In genomic region chr19:14528419-14529253, GRCh38 we compare ENCODE assay signal across 8 cellular contexts. TPM values are rescaled to one million over a fixed set of nuclear protein-coding genes. Genes with fewer than 3 reads are reported as not detected.
DNase-seq lines count a peak whose midpoint lies in the region; ATAC-seq, FAIRE-seq and TF ChIP-seq lines count a peak whose summit lies in the region.

No MANE protein-coding gene starts in this region.

- peaks cover 34% of the 10 kb centered on the region for H3K79me2 ChIP-seq in smooth muscle cell (ENCODE audit: low read depth)

- peak overlapping the region; percentile 63 for H2AFZ ChIP-seq in smooth muscle cell (ENCODE audit: low read depth)

- H3K9me3 Mint-ChIP-seq in HFFc6: no peaks in the 10 kb centered on the region
- H3K9me3 Mint-ChIP-seq in WTC11: no peaks in the 10 kb centered on the region

- H3K27me3 ChIP-seq in right atrium auricular region: no peaks in the 10 kb centered on the region
- H3K27me3 ChIP-seq in smooth muscle cell (ENCODE audit: low read depth): no peaks in the 10 kb centered on the region

- H3K4me3 Mint-ChIP-seq in HFFc6 (peak overlapping the region; percentile 95), WTC11 (peak overlapping the region; percentile 90)

- CTCF ChIA-PET in WTC11 (lab: Charles Lee): interaction anchor here (1.0 to 1.2 kb wide), 3 partner anchors 23 to 48 kb away, joined by 3 to 5 read pairs (median 4); no protein-coding TSS in a partner anchor

- peak overlapping the region; percentile 81 for H3K4me2 ChIP-seq in smooth muscle cell

- H3K4me3 ChIP-seq in right atrium auricular region (peak overlapping the region; percentile 40 to 72), smooth muscle cell (peak overlapping the region; percentile 61)

- POLR2A ChIA-PET in WTC11 (lab: Charles Lee): interaction anchor here (1.4 kb wide), 1 partner anchor 10 kb away, joined by 4 read pairs; the partner anchor contains the start of gene DNAJB1

- H3K27ac Mint-ChIP-seq in HFFc6: peak overlapping the region; percentile 95
- peak overlapping the region; percentile 80; the same call in 1 of the 2 replicates for H3K27ac Mint-ChIP-seq in WTC11

- no peak for DNase-seq in HFFc6
- DNase-seq in WTC11 (ENCODE audit: low spot score): no peak
- DNase-seq in right atrium auricular region (ENCODE audit: low spot score): no peak
- DNase-seq in smooth muscle cell (lab: John Stamatoyannopoulos, UW; ENCODE audit: unreplicated experiment): no peak
- no peak for DNase-seq in SKM-1 (lab: John Stamatoyannopoulos, UW; ENCODE audit: unreplicated experiment)
- DNase-seq in urothelium cell line (ENCODE audit: low spot score): no peak
- no peak for DNase-seq in iPS-NIHi11 (ENCODE audit: low spot score)
- no peak for DNase-seq in NCI-H1694 treated with DMSO at 0.1 percent for 48 hours (lab: John Stamatoyannopoulos, UW)

- H3K4me1 ChIP-seq in right atrium auricular region (peaks cover 0 to 25% of the 10 kb centered on the region in 2 donors), smooth muscle cell (ENCODE audit: low read depth) (peaks cover 8% of the 10 kb centered on the region)

- peak overlapping the region in 1 of 2 donors; percentile 95 for H3K27ac ChIP-seq in right atrium auricular region
- H3K27ac ChIP-seq in smooth muscle cell (ENCODE audit: low read depth): peak overlapping the region; percentile 86

- peaks cover 1% of the 10 kb centered on the region; the same call in 1 of the 2 replicates for H3K27me3 Mint-ChIP-seq in HFFc6 (ENCODE audit: insufficient read depth)
- H3K27me3 Mint-ChIP-seq in WTC11 (ENCODE audit: low read depth): no peaks in the 10 kb centered on the region

- H3K36me3 Mint-ChIP-seq in HFFc6 (ENCODE audit: low read depth): no peaks in the 10 kb centered on the region
- peaks cover 4% of the 10 kb centered on the region; the same call in 1 of the 2 replicates for H3K36me3 Mint-ChIP-seq in WTC11

- peak overlapping the region; percentile 70 for H3K9ac ChIP-seq in smooth muscle cell (ENCODE audit: low read depth)

- peaks cover 19% of the 10 kb centered on the region for H4K20me1 ChIP-seq in smooth muscle cell (ENCODE audit: low read depth)

- 56% methylated on average over 37 of the region's 39 CpGs for WGBS in smooth muscle cell (ENCODE audit: low lambda C conversion rate)

- H3F3A ChIP-seq in smooth muscle cell (ENCODE audit: low read depth): peaks cover 6% of the 10 kb centered on the region

- no peak for TF ChIP-seq CTCF in HFFc6 (IDR thresholded peaks at IDR 0.05)
- TF ChIP-seq CTCF in WTC11 (IDR thresholded peaks at IDR 0.05): no peak
- no peak for TF ChIP-seq CTCF in right atrium auricular region (IDR thresholded peaks at IDR 0.05)
- TF ChIP-seq CTCF in smooth muscle cell (IDR thresholded peaks at IDR 0.05; ENCODE audit: borderline replicate concordance, insufficient read depth, poor library complexity, severe bottlenecking): no peak

- H3K9me3 ChIP-seq in right atrium auricular region (no peaks in the 10 kb centered on the region), smooth muscle cell (replicated peaks; ENCODE audit: low read depth) (no peaks in the 10 kb centered on the region)

- no peak for FAIRE-seq in urothelium cell line (lab: Jason Lieb, UNC)

- H3K36me3 ChIP-seq in right atrium auricular region: no peaks in the 10 kb centered on the region
- H3K36me3 ChIP-seq in smooth muscle cell (ENCODE audit: low read depth): no peaks in the 10 kb centered on the region

- ATAC-seq in WTC11: no peak

- H3K4me1 Mint-ChIP-seq in HFFc6 (ENCODE audit: low read depth) (peaks cover 23% of the 10 kb centered on the region), WTC11 (peaks cover 12% of the 10 kb centered on the region)

TF ChIP-seq in WTC11, 78 proteins besides CTCF, POLR2A, EP300 and RAD21:
- TF ChIP-seq GTF2I (CRISPR knock-in tag; conservative IDR thresholded peaks at IDR 0.05) (0 out of 2 replicates have a peak, but pooled peaks have one; percentile 41), MYBL2 (CRISPR knock-in tag; IDR thresholded peaks at IDR 0.05) (no peak)
- TF ChIP-seq, protein P1, sequence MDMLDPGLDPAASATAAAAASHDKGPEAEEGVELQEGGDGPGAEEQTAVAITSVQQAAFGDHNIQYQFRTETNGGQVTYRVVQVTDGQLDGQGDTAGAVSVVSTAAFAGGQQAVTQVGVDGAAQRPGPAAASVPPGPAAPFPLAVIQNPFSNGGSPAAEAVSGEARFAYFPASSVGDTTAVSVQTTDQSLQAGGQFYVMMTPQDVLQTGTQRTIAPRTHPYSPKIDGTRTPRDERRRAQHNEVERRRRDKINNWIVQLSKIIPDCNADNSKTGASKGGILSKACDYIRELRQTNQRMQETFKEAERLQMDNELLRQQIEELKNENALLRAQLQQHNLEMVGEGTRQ (CRISPR knock-in tag; IDR thresholded peaks at IDR 0.05): peak; percentile 47; the same call in 1 of the 2 replicates

RNA-seq across cellular contexts. Expression of gene TECR, which starts 0.8 kb away (rescaled TPM):
- 100 to 1,000 TPM; 101 to 132 (median 118) TPM for total RNA-seq in HFFc6 (2021; fragmentation: NEBNext Ultra II Directional; extraction: Animal tissue kit (Norgen Biotek cat#: 25700))
- 161 to 198 TPM (median 197 TPM) in 3 replicates for total RNA-seq in WTC11 (2021)
- total RNA-seq in right atrium auricular region: 10 to 100 TPM; 60.3 to 63.9 TPM
- 80.6 and 86.1 TPM in 2 replicates for total RNA-seq in smooth muscle cell
- 216 and 252 TPM in 2 replicates for polyA plus RNA-seq in smooth muscle cell

RNA-seq across cellular contexts. Expression of gene DNAJB1, which starts 10.4 kb away (rescaled TPM):
- total RNA-seq in HFFc6 (2021; fragmentation: NEBNext Ultra II Directional; extraction: Animal tissue kit (Norgen Biotek cat#: 25700)): 100 to 1,000 TPM in 3 of 6 experiments, 10 to 100 TPM in 3; 99.2 to 138 (median 103) TPM
- 54.5 to 88.7 TPM (median 81.9 TPM) in 3 replicates for total RNA-seq in WTC11 (2021)
- 10 to 100 TPM; 36.5 to 52.9 TPM for total RNA-seq in right atrium auricular region
- 96.1 and 114 TPM in 2 replicates for total RNA-seq in smooth muscle cell
- polyA plus RNA-seq in smooth muscle cell: 152 and 175 TPM in 2 replicates

RNA-seq across cellular contexts. Expression of gene GIPC1, which starts 32.7 kb away (rescaled TPM):
- total RNA-seq in HFFc6 (2021; fragmentation: NEBNext Ultra II Directional; extraction: Animal tissue kit (Norgen Biotek cat#: 25700)): 100 to 1,000 TPM; 169 to 204 (median 181) TPM
- total RNA-seq in WTC11 (2021): 70.7 to 76.5 TPM (median 75.0 TPM) in 3 replicates
- 10 to 100 TPM; 49.6 to 58.2 TPM for total RNA-seq in right atrium auricular region
- 73.0 and 81.8 TPM in 2 replicates for total RNA-seq in smooth muscle cell
- polyA plus RNA-seq in smooth muscle cell: 142 and 178 TPM in 2 replicates

RNA-seq across cellular contexts. Expression of gene NDUFB7, which starts 43.2 kb away (rescaled TPM):
- 100 to 1,000 TPM; 167 to 227 (median 199) TPM for total RNA-seq in HFFc6 (2021; fragmentation: NEBNext Ultra II Directional; extraction: Animal tissue kit (Norgen Biotek cat#: 25700))
- 240 to 255 TPM (median 254 TPM) in 3 replicates for total RNA-seq in WTC11 (2021)
- total RNA-seq in right atrium auricular region: 100 to 1,000 TPM; 593 to 729 TPM
- 238 and 316 TPM in 2 replicates for total RNA-seq in smooth muscle cell
- 346 and 361 TPM in 2 replicates for polyA plus RNA-seq in smooth muscle cell

RNA-seq across cellular contexts. Expression of gene PTGER1, which starts 53.5 kb away (rescaled TPM):
- 1 to 10 TPM in 2 of 6 experiments, under 1 TPM in 4; 0.41 to 4.1 (median 0.62) TPM for total RNA-seq in HFFc6 (2021; fragmentation: NEBNext Ultra II Directional; extraction: Animal tissue kit (Norgen Biotek cat#: 25700))
- total RNA-seq in WTC11 (2021): 0.68 to 1.2 TPM (median 0.87 TPM) in 3 replicates
- total RNA-seq in right atrium auricular region: not detected
- 0.27 TPM in 1 of 2 replicates, not detected in the other for total RNA-seq in smooth muscle cell
- polyA plus RNA-seq in smooth muscle cell: 1.0 TPM in 1 of 2 replicates, not detected in the other
